In genomic region chr1:160256396-160257046, GRCh38 we compare ENCODE assay signal across 12 cellular contexts. TPM values are rescaled to one million over a fixed set of nuclear protein-coding genes. Genes with fewer than 3 reads are reported as not detected.
DNase-seq lines count a peak whose midpoint lies in the region; ATAC-seq and TF ChIP-seq lines count a peak whose summit lies in the region.
"Had no signal": no experiment of that assay in that cellular context is flagged by ENCODE, and none has a peak within 500 bp of the region (broad histone marks: within the 10 kb centered on the region; RNA-seq: fewer than 3 reads in every experiment).

No MANE protein-coding gene starts in this region.

- H3K4me1 Mint-ChIP-seq in activated CD4-positive, alpha-beta T cell treated with anti-CD3 and anti-CD28 coated beads for 36 hours: peaks cover 48% of the 10 kb centered on the region
- H3K4me1 Mint-ChIP-seq in stimulated activated effector memory CD8-positive, alpha-beta T cell treated with anti-CD3 and anti-CD28 coated beads, Interleukin-12 subunit alpha, Interleukin-12 subunit beta, amount 100 ng/mL, for 72 hours: peaks cover 32% of the 10 kb centered on the region

- intact Hi-C loops in activated CD4-positive, alpha-beta T cell treated with anti-CD3 and anti-CD28 coated beads for 36 hours (cut with DNase I, micrococcal nuclease): no loop called here
- intact Hi-C loops in esophagus muscularis mucosa (cut with DNase I): no loop called here
- intact Hi-C loops in head of caudate nucleus (cut with DNase I): loop anchor here (10.0 kb wide), 1 partner anchor 118 kb away; no protein-coding TSS in a partner anchor

- POLR2A ChIA-PET in activated CD4-positive, alpha-beta T cell treated with anti-CD3 and anti-CD28 coated beads for 36 hours (lab: Charles Lee): interaction anchor here (0.6 kb wide), 2 partner anchors 26 to 345 kb away, joined by 3 to 8 read pairs; no protein-coding TSS in a partner anchor

- H3K27ac Mint-ChIP-seq in activated CD4-positive, alpha-beta T cell treated with anti-CD3 and anti-CD28 coated beads for 36 hours: peak overlapping the region; percentile 58
- H3K27ac Mint-ChIP-seq in stimulated activated effector memory CD8-positive, alpha-beta T cell treated with anti-CD3 and anti-CD28 coated beads, Interleukin-12 subunit alpha, Interleukin-12 subunit beta, amount 100 ng/mL, for 72 hours: no peak overlapping the region
- H3K27ac Mint-ChIP-seq: T-helper 1 cell treated with Interleukin-12 subunit alpha and Interleukin-12 subunit beta and Interleukin-4 antibody, amounts not matched to agents 30 μg/mL and 1 μg/mL, for 36 hours had no signal

- H3K9me3 Mint-ChIP-seq in activated CD4-positive, alpha-beta T cell treated with anti-CD3 and anti-CD28 coated beads for 36 hours (ENCODE audit: low read depth): no peaks in the 10 kb centered on the region
- H3K9me3 Mint-ChIP-seq in stimulated activated effector memory CD8-positive, alpha-beta T cell treated with anti-CD3 and anti-CD28 coated beads, Interleukin-12 subunit alpha, Interleukin-12 subunit beta, amount 100 ng/mL, for 72 hours: no peaks in the 10 kb centered on the region
- H3K9me3 Mint-ChIP-seq: T-helper 1 cell treated with Interleukin-12 subunit alpha and Interleukin-12 subunit beta and Interleukin-4 antibody, amounts not matched to agents 30 μg/mL and 1 μg/mL, for 36 hours had no signal

- H3K9me3 ChIP-seq in esophagus muscularis mucosa: no peaks in the 10 kb centered on the region
- H3K9me3 ChIP-seq in WERI-Rb-1 (ENCODE audit: severe bottlenecking): no peaks in the 10 kb centered on the region
- H3K9me3 ChIP-seq: mucosa of descending colon had no signal

- peaks cover 44 to 72% (median 68%) of the 10 kb centered on the region in 4 donors for H3K4me1 ChIP-seq in esophagus muscularis mucosa

- H3K36me3 Mint-ChIP-seq in activated CD4-positive, alpha-beta T cell treated with anti-CD3 and anti-CD28 coated beads for 36 hours (ENCODE audit: low read depth): peaks cover 28% of the 10 kb centered on the region
- peaks cover 92% of the 10 kb centered on the region for H3K36me3 Mint-ChIP-seq in stimulated activated effector memory CD8-positive, alpha-beta T cell treated with anti-CD3 and anti-CD28 coated beads, Interleukin-12 subunit alpha, Interleukin-12 subunit beta, amount 100 ng/mL, for 72 hours

- no peak overlapping the region for H3K4me3 Mint-ChIP-seq in activated CD4-positive, alpha-beta T cell treated with anti-CD3 and anti-CD28 coated beads for 36 hours
- no peak overlapping the region for H3K4me3 Mint-ChIP-seq in stimulated activated effector memory CD8-positive, alpha-beta T cell treated with anti-CD3 and anti-CD28 coated beads, Interleukin-12 subunit alpha, Interleukin-12 subunit beta, amount 100 ng/mL, for 72 hours
- H3K4me3 Mint-ChIP-seq: T-helper 1 cell treated with Interleukin-12 subunit alpha and Interleukin-12 subunit beta and Interleukin-4 antibody, amounts not matched to agents 30 μg/mL and 1 μg/mL, for 36 hours had no signal

- H3K27me3 Mint-ChIP-seq in activated CD4-positive, alpha-beta T cell treated with anti-CD3 and anti-CD28 coated beads for 36 hours: no peaks in the 10 kb centered on the region

- peak; percentile 40 for ATAC-seq in activated CD4-positive, alpha-beta T cell treated with anti-CD3 and anti-CD28 coated beads for 36 hours
- ATAC-seq in stimulated activated effector memory CD8-positive, alpha-beta T cell treated with anti-CD3 and anti-CD28 coated beads, Interleukin-12 subunit alpha, Interleukin-12 subunit beta, amount 100 ng/mL, for 72 hours: peak; percentile 35
- ATAC-seq: mucosa of descending colon had no signal

- no peak for TF ChIP-seq EP300 in esophagus muscularis mucosa (IDR thresholded peaks at IDR 0.05)

- no peak for TF ChIP-seq POLR2A in esophagus muscularis mucosa (IDR thresholded peaks at IDR 0.05; ENCODE audit: low read depth)

- H3K4me3 ChIP-seq in esophagus muscularis mucosa (no peak overlapping the region), WERI-Rb-1 (ENCODE audit: low read depth, low read length) (no peak overlapping the region)
- H3K4me3 ChIP-seq: mucosa of descending colon had no signal

- H3K36me3 ChIP-seq in esophagus muscularis mucosa (peaks cover 0 to 17% (median 2%) of the 10 kb centered on the region in 4 donors), WERI-Rb-1 (peaks cover 14% of the 10 kb centered on the region)

- H3K27ac ChIP-seq in esophagus muscularis mucosa (replicated peaks in 1 of 4) (peak overlapping the region; percentile 1 to 52 (median 39)), WERI-Rb-1 (no peak overlapping the region; the same call in none of the 2 replicates)

- CTCF ChIA-PET in activated CD4-positive, alpha-beta T cell treated with anti-CD3 and anti-CD28 coated beads for 36 hours (lab: Charles Lee): interaction anchor here (0.8 to 1.6 kb wide), 5 partner anchors 34 to 178 kb away, joined by 3 to 6 read pairs (median 4); no protein-coding TSS in a partner anchor

- no peak for DNase-seq in activated CD4-positive, alpha-beta T cell treated with anti-CD3 and anti-CD28 coated beads for 36 hours
- no peak for DNase-seq in activated CD4-positive, alpha-beta T cell treated with anti-CD3 and anti-CD28 coated beads for 48 hours
- peak; percentile 86 for DNase-seq in NCI-H226
- no peak for DNase-seq in esophagus muscularis mucosa (ENCODE audit: extremely low spot score)
- DNase-seq in stimulated activated effector memory CD8-positive, alpha-beta T cell treated with anti-CD3 and anti-CD28 coated beads, Interleukin-12 subunit alpha, Interleukin-12 subunit beta, amount 100 ng/mL, for 72 hours (ENCODE audit: low spot score in 2 of 2): no peak
- no peak for DNase-seq in WERI-Rb-1
- DNase-seq in head of caudate nucleus: no peak
- DNase-seq in stimulated activated naive CD4-positive, alpha-beta T cell (lab: John Stamatoyannopoulos, UW): no peak
- DNase-seq: mucosa of descending colon, NCI-H2107, trophoblast cell had no signal

- TF ChIP-seq CTCF in esophagus muscularis mucosa (IDR thresholded peaks at IDR 0.05) (no peak), WERI-Rb-1 (IDR thresholded peaks at IDR 0.05; ENCODE audit: low read depth, low read length) (no peak)

- 25% methylated on average over 3 of the region's 3 CpGs for WGBS in esophagus muscularis mucosa

- H3K27me3 ChIP-seq in esophagus muscularis mucosa (no peaks in the 10 kb centered on the region), WERI-Rb-1 (ENCODE audit: insufficient read depth, low read depth, severe bottlenecking) (no peaks in the 10 kb centered on the region)

RNA-seq across cellular contexts. Expression of gene DCAF8, which starts 5.8 kb away (rescaled TPM):
- total RNA-seq in activated CD4-positive, alpha-beta T cell treated with anti-CD3 and anti-CD28 coated beads for 36 hours: 100 to 1,000 TPM; 116 to 135 TPM
- total RNA-seq in esophagus muscularis mucosa: 100 to 1,000 TPM; 111 to 191 (median 172) TPM

RNA-seq across cellular contexts. Expression of gene PEX19, which starts 28.4 kb away (rescaled TPM):
- total RNA-seq in activated CD4-positive, alpha-beta T cell treated with anti-CD3 and anti-CD28 coated beads for 36 hours: 10 to 100 TPM; 49.2 to 55.8 TPM
- 10 to 100 TPM; 43.6 to 54.2 (median 46.1) TPM for total RNA-seq in esophagus muscularis mucosa

RNA-seq across cellular contexts. Expression of gene PEA15, which starts 51.3 kb away (rescaled TPM):
- 10 to 100 TPM; 42.5 to 63.4 TPM for total RNA-seq in activated CD4-positive, alpha-beta T cell treated with anti-CD3 and anti-CD28 coated beads for 36 hours
- total RNA-seq in esophagus muscularis mucosa: 100 to 1,000 TPM; 161 to 286 (median 239) TPM
